20 cellular contexts compared by ENCODE assay signal in genomic region chr15:42218953-42219596, GRCh38.
"Had no signal": no experiment of that assay in that cellular context is flagged by ENCODE, and none has a peak within 500 bp of the region (broad histone marks: within the 10 kb centered on the region; RNA-seq: fewer than 3 reads in every experiment).

No MANE protein-coding gene starts in this region.

- H3K4me1 ChIP-seq: colonic mucosa, suprapubic skin had no signal

- H3K27ac ChIP-seq: colonic mucosa, left ventricle myocardium inferior, skin epidermis, suprapubic skin had no signal

- FAIRE-seq: endothelial cell of umbilical vein, kidney had no signal

- H3K4me3 ChIP-seq: colonic mucosa, left ventricle myocardium inferior, skin epidermis, suprapubic skin had no signal

- H3K4me3 Mint-ChIP-seq: activated CD4-positive, alpha-beta T cell treated with anti-CD3 and anti-CD28 coated beads, Interleukin-2, amount 10 ng/mL, durations not matched to agents 7 days and 5 days; activated naive CD4-positive, alpha-beta T cell treated with anti-CD3 and anti-CD28 coated beads, Interleukin-2, amount 50 U/mL, for 24 hours; brain; nephron progenitor cell had no signal

- DNase-seq: activated CD4-positive, alpha-beta T cell treated with anti-CD3 and anti-CD28 coated beads, Interleukin-2, amount 10 ng/mL, durations not matched to agents 7 days and 5 days; central memory CD4-positive, alpha-beta T cell; colonic mucosa; foreskin fibroblast; hypothalamus; kidney; left ventricle myocardium inferior; mesenchymal stem cell; nephron progenitor cell; occipital lobe; right cardiac atrium; stimulated activated CD4-positive, alpha-beta T cell treated with anti-CD3 and anti-CD28 coated beads, Interleukin-15, amount 100 ng/mL, for 24 hours; stimulated activated CD4-positive, alpha-beta T cell treated with anti-CD3 and anti-CD28 coated beads, Interleukin-4, amount 100 ng/mL, for 1 hour; stimulated activated naive CD4-positive, alpha-beta T cell treated with Interleukin-2 at 50 U/mL for 16 hours had no signal

- ATAC-seq: right cardiac atrium had no signal

- H3K27ac Mint-ChIP-seq: activated CD4-positive, alpha-beta T cell treated with anti-CD3 and anti-CD28 coated beads, Interleukin-2, amount 10 ng/mL, durations not matched to agents 7 days and 5 days; brain; nephron progenitor cell; progenitor cell of endocrine pancreas had no signal

- H3K27me3 ChIP-seq: colonic mucosa, suprapubic skin had no signal

- H3K4me1 Mint-ChIP-seq: brain, nephron progenitor cell had no signal

- H3K9me3 ChIP-seq: colonic mucosa, left ventricle myocardium inferior, suprapubic skin had no signal

- H3K9me3 Mint-ChIP-seq: activated CD4-positive, alpha-beta T cell treated with anti-CD3 and anti-CD28 coated beads, Interleukin-2, amount 10 ng/mL, durations not matched to agents 7 days and 5 days; activated naive CD4-positive, alpha-beta T cell treated with anti-CD3 and anti-CD28 coated beads, Interleukin-2, amount 50 U/mL, for 24 hours; brain; nephron progenitor cell had no signal

- H3K27me3 Mint-ChIP-seq: activated CD4-positive, alpha-beta T cell treated with anti-CD3 and anti-CD28 coated beads, Interleukin-2, amount 10 ng/mL, durations not matched to agents 7 days and 5 days; activated naive CD4-positive, alpha-beta T cell treated with anti-CD3 and anti-CD28 coated beads, Interleukin-2, amount 50 U/mL, for 24 hours; brain; progenitor cell of endocrine pancreas had no signal
